ENCODE assay signal across 8 cellular contexts in the genomic region with DNA sequence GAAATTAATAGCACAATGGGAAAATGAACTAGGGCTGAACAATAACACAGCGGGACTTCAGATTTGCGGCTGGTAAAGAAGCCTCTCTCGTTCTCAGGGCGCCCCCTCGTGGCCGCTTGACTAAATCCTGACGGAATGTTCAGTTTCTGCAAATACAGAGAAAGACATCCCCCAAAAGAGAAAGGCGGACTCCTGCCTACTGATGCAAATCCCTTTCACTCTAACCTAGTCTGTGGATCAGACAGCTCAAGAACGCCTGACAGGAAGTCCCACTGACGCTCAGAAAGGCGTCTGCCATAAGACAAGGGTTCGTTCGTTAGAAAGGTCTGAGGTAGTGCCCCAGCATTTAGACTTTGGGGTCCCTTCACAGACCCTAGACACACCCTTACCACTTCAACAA. TPM values are rescaled to one million over a fixed set of nuclear protein-coding genes. Genes with fewer than 3 reads are reported as not detected.
A peak's percentile ranks its signal among the peaks of the same experiment; 100 is the strongest.
DNase-seq lines count a peak whose midpoint lies in the region; ATAC-seq and TF ChIP-seq lines count a peak whose summit lies in the region.

No MANE protein-coding gene starts in this region.

- no peaks in the 10 kb centered on the region for H3K9me2 ChIP-seq in PC-3 (replicated peaks; ENCODE audit: low read length)

- H3F3A ChIP-seq in PC-3 (ENCODE audit: low read length, unreplicated experiment), result no peaks in the 10 kb centered on the region

- peak overlapping the region; percentile 88 for H3K4me2 ChIP-seq in PC-3 (ENCODE audit: low read length)

- peaks cover 62% of the 10 kb centered on the region for H3K4me1 ChIP-seq in PC-3 (ENCODE audit: insufficient read depth, low read length)

- no peaks in the 10 kb centered on the region for H3K36me3 ChIP-seq in PC-3 (ENCODE audit: low read depth, low read length)

- no peaks in the 10 kb centered on the region for H4K20me1 ChIP-seq in PC-3 (ENCODE audit: low read length)

- peak; percentile 98 for TF ChIP-seq CTCF in PC-3 (conservative IDR thresholded peaks at IDR 0.05; ENCODE audit: low read depth, low read length)
- peak; percentile 63 for TF ChIP-seq CTCF in fibroblast of pulmonary artery (IDR thresholded peaks at IDR 0.05; ENCODE audit: low read length, missing control alignments)

- H3K4me1 Mint-ChIP-seq in activated T-cell treated with anti-CD3 and anti-CD28 coated beads, Interleukin-2, amount 50 U/mL, for 72 hours (ENCODE audit: low read depth), result peaks cover 7% of the 10 kb centered on the region
- H3K4me1 Mint-ChIP-seq in natural killer cell treated with Interleukin-12 subunit alpha and Interleukin-12 subunit beta and Interleukin-15 and Interleukin-18, amount 100 ng/mL, for 72 hours (ENCODE audit: low read depth in 2 of 2), result peaks cover 16 to 47% of the 10 kb centered on the region in 2 donors
- peaks cover 14% of the 10 kb centered on the region for H3K4me1 Mint-ChIP-seq in stimulated activated effector memory CD8-positive, alpha-beta T cell treated with anti-CD3 and anti-CD28 coated beads, Interleukin-12 subunit alpha, Interleukin-12 subunit beta, amount 100 ng/mL, for 72 hours

- BruUV-seq in PC-3 (replicated peaks; lab: Mats Ljungman, UMichigan), result no TSS peak

- no peaks in the 10 kb centered on the region for H3K27me3 ChIP-seq in PC-3 (ENCODE audit: low read length)

- peak; percentile 27 for ATAC-seq in PC-3
- no peak for ATAC-seq in activated T-cell treated with anti-CD3 and anti-CD28 coated beads, Interleukin-2, amount 50 U/mL, for 72 hours (replicated peaks in 1 of 2)
- no peak for ATAC-seq in natural killer cell treated with Interleukin-12 subunit alpha and Interleukin-12 subunit beta and Interleukin-15 and Interleukin-18, amount 100 ng/mL, for 72 hours
- peak; percentile 39 for ATAC-seq in stimulated activated effector memory CD8-positive, alpha-beta T cell treated with anti-CD3 and anti-CD28 coated beads, Interleukin-12 subunit alpha, Interleukin-12 subunit beta, amount 100 ng/mL, for 72 hours

- H3K36me3 Mint-ChIP-seq in activated T-cell treated with anti-CD3 and anti-CD28 coated beads, Interleukin-2, amount 50 U/mL, for 72 hours (ENCODE audit: insufficient read depth in 2 of 2), result no peaks in the 10 kb centered on the region
- H3K36me3 Mint-ChIP-seq in natural killer cell treated with Interleukin-12 subunit alpha and Interleukin-12 subunit beta and Interleukin-15 and Interleukin-18, amount 100 ng/mL, for 72 hours, result peaks cover 8% of the 10 kb centered on the region
- no peaks in the 10 kb centered on the region for H3K36me3 Mint-ChIP-seq in stimulated activated effector memory CD8-positive, alpha-beta T cell treated with anti-CD3 and anti-CD28 coated beads, Interleukin-12 subunit alpha, Interleukin-12 subunit beta, amount 100 ng/mL, for 72 hours

- no peaks in the 10 kb centered on the region for H3K9me3 Mint-ChIP-seq in activated T-cell treated with anti-CD3 and anti-CD28 coated beads, Interleukin-2, amount 50 U/mL, for 72 hours
- no peaks in the 10 kb centered on the region for H3K9me3 Mint-ChIP-seq in natural killer cell treated with Interleukin-12 subunit alpha and Interleukin-12 subunit beta and Interleukin-15 and Interleukin-18, amount 100 ng/mL, for 72 hours
- H3K9me3 Mint-ChIP-seq in stimulated activated effector memory CD8-positive, alpha-beta T cell treated with anti-CD3 and anti-CD28 coated beads, Interleukin-12 subunit alpha, Interleukin-12 subunit beta, amount 100 ng/mL, for 72 hours, result no peaks in the 10 kb centered on the region

- peak overlapping the region; percentile 64 for H3K27ac ChIP-seq in PC-3 (ENCODE audit: low read length)

- peaks cover 60% of the 10 kb centered on the region for H3K79me2 ChIP-seq in PC-3 (ENCODE audit: low read length)

- CTCF ChIA-PET in PC-3 (lab: Charles Lee), result interaction anchor here (0.8 to 3.3 kb wide), 7 partner anchors 10 to 716 kb away, joined by 3 to 17 read pairs (median 5); no protein-coding TSS in a partner anchor

- POLR2A ChIA-PET in PC-3 (lab: Charles Lee; ENCODE audit: unreplicated experiment), result no interaction called here

- H3K4me3 ChIP-seq in PC-3 (ENCODE audit: low read length) (peak overlapping the region; percentile 82), fibroblast of pulmonary artery (replicated peaks; ENCODE audit: low read depth, low read length) (peak overlapping the region; percentile 80)

- H2AFZ ChIP-seq in PC-3 (ENCODE audit: low read length), result peak overlapping the region; percentile 24; the same call in 1 of the 2 replicates

- H3K9ac ChIP-seq in PC-3 (ENCODE audit: low read length), result peak overlapping the region; percentile 53

- intact Hi-C loops in PC-3 (cut with micrococcal nuclease), result loop anchor here (1.0 to 5.0 kb wide), 9 partner anchors 45 to 734 kb away; no protein-coding TSS in a partner anchor

- H3K27ac Mint-ChIP-seq in activated T-cell treated with anti-CD3 and anti-CD28 coated beads, Interleukin-2, amount 50 U/mL, for 72 hours, result no peak overlapping the region
- peak overlapping the region in 1 of 2 donors; percentile 46 for H3K27ac Mint-ChIP-seq in natural killer cell treated with Interleukin-12 subunit alpha and Interleukin-12 subunit beta and Interleukin-15 and Interleukin-18, amount 100 ng/mL, for 72 hours
- H3K27ac Mint-ChIP-seq in stimulated activated effector memory CD8-positive, alpha-beta T cell treated with anti-CD3 and anti-CD28 coated beads, Interleukin-12 subunit alpha, Interleukin-12 subunit beta, amount 100 ng/mL, for 72 hours, result no peak overlapping the region

- H3K4me3 Mint-ChIP-seq in activated T-cell treated with anti-CD3 and anti-CD28 coated beads, Interleukin-2, amount 50 U/mL, for 72 hours, result no peak overlapping the region
- peak overlapping the region; percentile 46 for H3K4me3 Mint-ChIP-seq in natural killer cell treated with Interleukin-12 subunit alpha and Interleukin-12 subunit beta and Interleukin-15 and Interleukin-18, amount 100 ng/mL, for 72 hours
- no peak overlapping the region for H3K4me3 Mint-ChIP-seq in stimulated activated effector memory CD8-positive, alpha-beta T cell treated with anti-CD3 and anti-CD28 coated beads, Interleukin-12 subunit alpha, Interleukin-12 subunit beta, amount 100 ng/mL, for 72 hours

- in situ Hi-C loops in KBM-7 (cut with MboI; ENCODE audit: low pct_unique_long_range_greater_than_20kb, low sequenced_read_pairs), result loop anchor here (25.0 kb wide), 1 partner anchor 724 kb away; no protein-coding TSS in a partner anchor

- DNase-seq in DMS114 treated with DMSO at 0.1 percent for 48 hours (lab: John Stamatoyannopoulos, UW; ENCODE audit: unreplicated experiment) (peak; percentile 83), KBM-7 (peak; percentile 75), PC-3 (peak; percentile 95), fibroblast of pulmonary artery (ENCODE audit: low read depth) (peak; percentile 91), iPS-NIHi7 (ENCODE audit: extremely low spot score) (no peak)
- DNase-seq in activated T-cell treated with anti-CD3 and anti-CD28 coated beads, Interleukin-2, amount 50 U/mL, for 72 hours, result peak; percentile 74 to 82
- peak; percentile 81 for DNase-seq in natural killer cell treated with Interleukin-12 subunit alpha and Interleukin-12 subunit beta and Interleukin-15 and Interleukin-18, amount 100 ng/mL, for 72 hours (ENCODE audit: low spot score)
- peak; percentile 74 to 86 for DNase-seq in stimulated activated effector memory CD8-positive, alpha-beta T cell treated with anti-CD3 and anti-CD28 coated beads, Interleukin-12 subunit alpha, Interleukin-12 subunit beta, amount 100 ng/mL, for 72 hours (ENCODE audit: low spot score in 2 of 2)

- H3K9me3 ChIP-seq in PC-3 (ENCODE audit: low read length), result no peaks in the 10 kb centered on the region

- H3K27me3 Mint-ChIP-seq in activated T-cell treated with anti-CD3 and anti-CD28 coated beads, Interleukin-2, amount 50 U/mL, for 72 hours (ENCODE audit: low read depth), result peaks cover 75% of the 10 kb centered on the region
- peaks cover 41 to 58% of the 10 kb centered on the region in 2 donors for H3K27me3 Mint-ChIP-seq in natural killer cell treated with Interleukin-12 subunit alpha and Interleukin-12 subunit beta and Interleukin-15 and Interleukin-18, amount 100 ng/mL, for 72 hours

RNA-seq across cellular contexts. Expression of gene NUAK1, which starts 2.5 kb away (rescaled TPM):
- total RNA-seq in PC-3 (2014; rRNA removed), result 9.8 and 11.0 TPM in 2 replicates
- under 1 TPM; 0.14 TPM for total RNA-seq in activated T-cell treated with anti-CD3 and anti-CD28 coated beads, Interleukin-2, amount 50 U/mL, for 72 hours
- 1 to 10 TPM in 1 of 2 donors, under 1 TPM in 1; 0.05 to 1.6 TPM for total RNA-seq in natural killer cell treated with Interleukin-12 subunit alpha and Interleukin-12 subunit beta and Interleukin-15 and Interleukin-18, amount 100 ng/mL, for 72 hours

Comparison
In these comparisons a context has a peak if more than half of its experiments do, and no peak if none do; other contexts are left out.
1. ATAC-seq: peak in PC-3 (single experiment) and stimulated activated effector memory CD8-positive, alpha-beta T cell treated with anti-CD3 and anti-CD28 coated beads, Interleukin-12 subunit alpha, Interleukin-12 subunit beta, amount 100 ng/mL, for 72 hours (single experiment); none in activated T-cell treated with anti-CD3 and anti-CD28 coated beads, Interleukin-2, amount 50 U/mL, for 72 hours (0 of 2) and natural killer cell treated with Interleukin-12 subunit alpha and Interleukin-12 subunit beta and Interleukin-15 and Interleukin-18, amount 100 ng/mL, for 72 hours (0 of 2).